ENCODE assay signal across 17 cellular contexts in genomic region chr3:116254535-116254934, GRCh38.
DNase-seq lines count a peak whose midpoint lies in the region; ATAC-seq and TF ChIP-seq lines count a peak whose summit lies in the region.
"Had no signal": no experiment of that assay in that cellular context is flagged by ENCODE, and none has a peak within 500 bp of the region (broad histone marks: within the 10 kb centered on the region; RNA-seq: fewer than 3 reads in every experiment).

No MANE protein-coding gene starts in this region.

- H3K36me3 Mint-ChIP-seq in activated CD4-positive, alpha-beta T cell treated with anti-CD3 and anti-CD28 coated beads, Interleukin-2, amount 10 ng/mL, durations not matched to agents 24 days and 14 days (ENCODE audit: low read depth), result no peaks in the 10 kb centered on the region
- H3K36me3 Mint-ChIP-seq in T-helper 17 cell (ENCODE audit: low read depth), result no peaks in the 10 kb centered on the region

- H3K4me3 ChIP-seq in left lung (no peak overlapping the region), brain microvascular endothelial cell (ENCODE audit: low read depth, low read length) (no peak overlapping the region)

- no peak overlapping the region for H3K4me3 Mint-ChIP-seq in activated CD4-positive, alpha-beta T cell treated with anti-CD3 and anti-CD28 coated beads, Interleukin-2, amount 10 ng/mL, durations not matched to agents 24 days and 14 days
- no peak overlapping the region for H3K4me3 Mint-ChIP-seq in T-helper 17 cell
- H3K4me3 Mint-ChIP-seq: CD4-positive, alpha-beta T cell had no signal

- no peaks in the 10 kb centered on the region for H3K9me3 Mint-ChIP-seq in activated CD4-positive, alpha-beta T cell treated with anti-CD3 and anti-CD28 coated beads, Interleukin-2, amount 10 ng/mL, durations not matched to agents 24 days and 14 days
- H3K9me3 Mint-ChIP-seq: CD4-positive, alpha-beta T cell had no signal

- H3K9me3 ChIP-seq in left lung, result no peaks in the 10 kb centered on the region
- no peaks in the 10 kb centered on the region for H3K9me3 ChIP-seq in T-helper 17 cell (ENCODE audit: control insufficient read depth, low read length, poor library complexity, severe bottlenecking)
- H3K9me3 ChIP-seq: BE2C had no signal

- H3K36me3 ChIP-seq in left lung, result no peaks in the 10 kb centered on the region
- H3K36me3 ChIP-seq in brain microvascular endothelial cell (replicated peaks), result no peaks in the 10 kb centered on the region
- H3K36me3 ChIP-seq: BE2C had no signal

- no peak for TF ChIP-seq CTCF in left lung (IDR thresholded peaks at IDR 0.05)
- TF ChIP-seq CTCF in brain microvascular endothelial cell (IDR thresholded peaks at IDR 0.05; ENCODE audit: low read depth, low read length, missing control alignments), result no peak

- ATAC-seq in Right ventricle myocardium inferior (peak; percentile 83), left lung (no peak), T-helper 17 cell (no peak)

- in situ Hi-C loops in brain microvascular endothelial cell (cut with HindIII; ENCODE audit: low pct_ligation_motif_present, low sequenced_read_pairs), result no loop called here

- no peaks in the 10 kb centered on the region for H3K27me3 Mint-ChIP-seq in activated CD4-positive, alpha-beta T cell treated with anti-CD3 and anti-CD28 coated beads, Interleukin-2, amount 10 ng/mL, durations not matched to agents 24 days and 14 days
- no peaks in the 10 kb centered on the region for H3K27me3 Mint-ChIP-seq in T-helper 17 cell
- H3K27me3 Mint-ChIP-seq: CD4-positive, alpha-beta T cell had no signal

- intact Hi-C loops in Right ventricle myocardium inferior (cut with DNase I), result no loop called here
- intact Hi-C loops in cardiac septum (cut with DNase I), result no loop called here
- intact Hi-C loops in left lung (cut with DNase I), result no loop called here
- intact Hi-C loops in activated CD4-positive, alpha-beta T cell treated with anti-CD3 and anti-CD28 coated beads, Interleukin-2, amount 10 ng/mL, durations not matched to agents 24 days and 14 days (cut with micrococcal nuclease), result no loop called here

- no peak for DNase-seq in Right ventricle myocardium inferior (ENCODE audit: missing footprints)
- DNase-seq in cardiac septum (ENCODE audit: low spot score), result no peak
- DNase-seq in fibroblast of peridontal ligament (ENCODE audit: extremely low read depth), result peak; percentile 46
- no peak for DNase-seq in left lung
- DNase-seq in stromal cell of bone marrow (ENCODE audit: low read depth), result peak; percentile 33
- DNase-seq in brain microvascular endothelial cell, result no peak
- no peak for DNase-seq in activated CD4-positive, alpha-beta T cell treated with anti-CD3 and anti-CD28 coated beads, Interleukin-2, amount 10 ng/mL, durations not matched to agents 24 days and 14 days
- DNase-seq in T-helper 17 cell, result no peak
- DNase-seq: BE2C; CD4-positive, alpha-beta T cell; EL; H7; NCI-H1105 treated with DMSO at 0.1 percent for 48 hours; NCI-H187; NCI-H226; NCI-H526 treated with DMSO at 0.1 percent for 48 hours had no signal

- H3K27ac Mint-ChIP-seq in activated CD4-positive, alpha-beta T cell treated with anti-CD3 and anti-CD28 coated beads, Interleukin-2, amount 10 ng/mL, durations not matched to agents 24 days and 14 days, result no peak overlapping the region
- no peak overlapping the region for H3K27ac Mint-ChIP-seq in T-helper 17 cell
- H3K27ac Mint-ChIP-seq: CD4-positive, alpha-beta T cell had no signal

- peaks cover 3% of the 10 kb centered on the region in 2 donors for H3K4me1 ChIP-seq in left lung
- H3K4me1 ChIP-seq: BE2C had no signal

- no peaks in the 10 kb centered on the region for H3K4me1 Mint-ChIP-seq in activated CD4-positive, alpha-beta T cell treated with anti-CD3 and anti-CD28 coated beads, Interleukin-2, amount 10 ng/mL, durations not matched to agents 24 days and 14 days
- H3K4me1 Mint-ChIP-seq in T-helper 17 cell, result no peaks in the 10 kb centered on the region

- H3K27me3 ChIP-seq in left lung (no peaks in the 10 kb centered on the region), brain microvascular endothelial cell (replicated peaks) (no peaks in the 10 kb centered on the region)
- H3K27me3 ChIP-seq: BE2C had no signal

- H3K27ac ChIP-seq in left lung (peak overlapping the region; percentile 33 to 46), brain microvascular endothelial cell (no peak overlapping the region)
- H3K27ac ChIP-seq: 22Rv1 had no signal

Comparison
In these comparisons a context has a peak if more than half of its experiments do, and no peak if none do; other contexts are left out.
1. DNase-seq: peak in fibroblast of peridontal ligament (single experiment) and stromal cell of bone marrow (single experiment); none in Right ventricle myocardium inferior (single experiment), cardiac septum (single experiment), left lung (0 of 2), brain microvascular endothelial cell (single experiment), activated CD4-positive, alpha-beta T cell treated with anti-CD3 and anti-CD28 coated beads, Interleukin-2, amount 10 ng/mL, durations not matched to agents 24 days and 14 days (single experiment) and T-helper 17 cell (0 of 3).